Comparison of ENCODE assay signal across 1 cellular context in the genomic region with DNA sequence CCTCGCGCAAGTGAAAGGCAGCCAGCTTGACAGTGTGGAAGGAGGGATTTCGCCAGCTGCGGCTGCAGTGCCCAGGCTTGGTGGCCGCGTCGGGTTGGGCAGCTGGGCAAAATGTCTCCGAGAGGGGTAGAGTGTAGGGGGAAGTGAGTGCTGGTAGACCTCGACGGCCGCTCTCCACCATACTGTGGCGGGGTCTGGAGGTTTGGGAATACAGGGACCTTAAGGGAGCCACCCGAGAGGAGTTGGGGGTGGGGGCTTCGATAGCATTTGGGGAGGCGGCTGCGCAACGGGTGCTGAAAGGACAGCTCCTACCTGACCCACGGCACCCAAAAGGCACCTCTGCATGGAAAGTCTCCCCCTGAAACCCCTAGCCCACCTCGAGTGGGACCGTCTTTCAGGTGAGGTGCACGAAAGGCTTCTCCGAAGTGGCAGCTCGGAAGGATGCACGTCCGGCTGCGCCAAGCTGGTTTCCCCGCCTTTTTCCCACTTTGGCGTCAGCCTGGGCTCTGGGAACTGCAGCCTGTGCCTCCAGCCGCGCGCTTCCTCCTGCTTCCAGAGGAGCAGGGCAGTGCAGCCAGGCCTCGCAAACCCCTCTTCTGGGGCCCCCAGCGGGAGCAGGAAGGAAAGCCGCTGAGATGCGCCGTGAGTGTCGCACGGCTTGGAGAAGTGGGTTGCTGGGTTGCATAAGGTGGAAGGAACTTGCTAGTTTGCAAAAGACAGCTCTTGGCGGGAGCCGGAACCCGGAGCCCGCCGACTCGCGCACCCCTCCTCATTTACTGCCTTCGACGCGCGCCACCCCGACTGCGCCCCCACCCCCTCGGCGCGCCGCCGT.
TF ChIP-seq lines count a peak whose summit lies in the region.

No MANE protein-coding gene starts in this region.

TF ChIP-seq in IMR-90, 13 proteins besides CTCF, POLR2A, EP300 and RAD21:
- TF ChIP-seq FOS (IDR thresholded peaks at IDR 0.05; ENCODE audit: low read depth, low read length) = no peak
- no peak for TF ChIP-seq NFE2L2 (IDR thresholded peaks at IDR 0.05; ENCODE audit: low read depth, low read length)
- 0 out of 2 replicates have a peak, but pooled peaks have one; percentile 11 for TF ChIP-seq MXI1 (IDR thresholded peaks at IDR 0.05; ENCODE audit: borderline replicate concordance, low read depth, low read length)
- TF ChIP-seq RFX5 (IDR thresholded peaks at IDR 0.05; ENCODE audit: low read depth, low read length) = no peak
- no peak for TF ChIP-seq MAFK (IDR thresholded peaks at IDR 0.05; ENCODE audit: low read depth, low read length)
- peak; percentile 46; the same call in 1 of the 2 replicates for TF ChIP-seq CEBPB (IDR thresholded peaks at IDR 0.05; ENCODE audit: low read depth, low read length)
- TF ChIP-seq, protein P1, sequence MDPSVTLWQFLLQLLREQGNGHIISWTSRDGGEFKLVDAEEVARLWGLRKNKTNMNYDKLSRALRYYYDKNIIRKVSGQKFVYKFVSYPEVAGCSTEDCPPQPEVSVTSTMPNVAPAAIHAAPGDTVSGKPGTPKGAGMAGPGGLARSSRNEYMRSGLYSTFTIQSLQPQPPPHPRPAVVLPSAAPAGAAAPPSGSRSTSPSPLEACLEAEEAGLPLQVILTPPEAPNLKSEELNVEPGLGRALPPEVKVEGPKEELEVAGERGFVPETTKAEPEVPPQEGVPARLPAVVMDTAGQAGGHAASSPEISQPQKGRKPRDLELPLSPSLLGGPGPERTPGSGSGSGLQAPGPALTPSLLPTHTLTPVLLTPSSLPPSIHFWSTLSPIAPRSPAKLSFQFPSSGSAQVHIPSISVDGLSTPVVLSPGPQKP (IDR thresholded peaks at IDR 0.05; ENCODE audit: borderline replicate concordance, low read depth, low read length) = no peak
- no peak for TF ChIP-seq CHD1 (IDR thresholded peaks at IDR 0.05; ENCODE audit: low read depth, low read length)
- no peak for TF ChIP-seq BHLHE40 (IDR thresholded peaks at IDR 0.05; ENCODE audit: low read depth, low read length)
